16 cellular contexts compared by ENCODE assay signal in the genomic region with DNA sequence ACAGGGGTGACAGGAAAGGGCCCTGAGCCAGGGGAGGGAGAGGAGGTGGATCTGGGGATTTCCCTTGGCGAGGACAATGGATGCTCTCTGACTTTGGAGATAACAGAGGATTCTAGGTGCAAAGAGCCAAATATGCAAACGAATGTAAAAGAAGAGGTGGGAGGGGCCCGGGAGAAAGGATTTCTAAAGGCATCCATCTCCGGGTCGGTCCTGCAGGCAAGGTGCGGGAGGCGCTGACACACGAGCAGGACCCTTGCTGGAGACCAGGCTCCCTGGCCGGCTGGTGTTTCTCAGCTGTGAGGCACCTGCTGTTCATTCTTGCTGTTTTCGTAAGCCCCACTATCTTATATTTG.
DNase-seq lines count a peak whose midpoint lies in the region; ATAC-seq and TF ChIP-seq lines count a peak whose summit lies in the region.
"Had no signal": no experiment of that assay in that cellular context is flagged by ENCODE, and none has a peak within 500 bp of the region (broad histone marks: within the 10 kb centered on the region; RNA-seq: fewer than 3 reads in every experiment).

No MANE protein-coding gene starts in this region.

- TF ChIP-seq POLR2A in breast epithelium (IDR thresholded peaks at IDR 0.05) = no peak

- H3K27ac ChIP-seq in GM23338 (ENCODE audit: low read depth) = no peak overlapping the region
- H3K27ac ChIP-seq in mesendoderm (ENCODE audit: low read depth, low read length) = no peak overlapping the region
- no peak overlapping the region for H3K27ac ChIP-seq in breast epithelium
- H3K27ac ChIP-seq: BLaER1, GM23248 had no signal

- no peak overlapping the region for H2AFZ ChIP-seq in GM23338
- H2AFZ ChIP-seq: GM23248 had no signal

- H3K79me2 ChIP-seq in GM23338 (replicated peaks; ENCODE audit: insufficient read depth) (no peaks in the 10 kb centered on the region), mesendoderm (ENCODE audit: control insufficient read depth, insufficient read depth, low read length) (no peaks in the 10 kb centered on the region)

- H3K9me2 ChIP-seq in GM23338 (ENCODE audit: insufficient read depth) = no peaks in the 10 kb centered on the region

- H3K9me3 ChIP-seq in NT2/D1 (ENCODE audit: insufficient read depth, low read length) = no peaks in the 10 kb centered on the region
- H3K9me3 ChIP-seq in breast epithelium = no peaks in the 10 kb centered on the region
- H3K9me3 ChIP-seq: BLaER1, Caco-2, HAP-1 had no signal

- H3K27ac Mint-ChIP-seq in GM23338 = no peak overlapping the region
- H3K27ac Mint-ChIP-seq: CD8-positive, alpha-beta memory T cell; HFFc6 had no signal

- no peak overlapping the region for H4K5ac ChIP-seq in mesendoderm (ENCODE audit: low read length)

- peaks cover 4% of the 10 kb centered on the region for H3K27me3 Mint-ChIP-seq in GM23338 (ENCODE audit: insufficient read depth, low read depth, poor library complexity)

- H3K27me3 ChIP-seq in GM23338 (ENCODE audit: insufficient read depth) = no peaks in the 10 kb centered on the region
- H3K27me3 ChIP-seq in NT2/D1 (ENCODE audit: insufficient read depth, insufficient read length) = no peaks in the 10 kb centered on the region
- H3K27me3 ChIP-seq in mesendoderm (ENCODE audit: insufficient read depth, low read length, poor library complexity) = no peaks in the 10 kb centered on the region
- no peaks in the 10 kb centered on the region for H3K27me3 ChIP-seq in breast epithelium
- H3K27me3 ChIP-seq: BLaER1 had no signal

- H3K4ac ChIP-seq in mesendoderm (ENCODE audit: low read depth, low read length) = no peak overlapping the region

- no peak overlapping the region for H3K23ac ChIP-seq in mesendoderm (ENCODE audit: low read length)

- H4K8ac ChIP-seq in mesendoderm (ENCODE audit: low read depth, low read length) = no peak overlapping the region

- H3K4me3 Mint-ChIP-seq in GM23338 = no peak overlapping the region
- H3K4me3 Mint-ChIP-seq: CD8-positive, alpha-beta memory T cell; HFFc6 had no signal

- H3K4me2 ChIP-seq in GM23338 (no peak overlapping the region), mesendoderm (ENCODE audit: low read length) (no peak overlapping the region)
- H3K4me2 ChIP-seq: BLaER1 had no signal

- no peak overlapping the region for H2BK5ac ChIP-seq in mesendoderm (ENCODE audit: low read length)

- WGBS in mesendoderm (ENCODE audit: extremely low coverage, insufficient coverage, low lambda C conversion rate) = no CpG with 5 or more reads among the region's 10 CpGs

- H3F3A ChIP-seq in GM23338 (replicated peaks; ENCODE audit: low read depth) = no peaks in the 10 kb centered on the region

- H3K79me1 ChIP-seq in mesendoderm (ENCODE audit: low read length) = no peaks in the 10 kb centered on the region

- ATAC-seq in GM23338 (peak; percentile 40), HG02798 (IDR thresholded peaks at IDR 0.05; ENCODE audit: poor library complexity, unreplicated experiment) (no peak)

- TF ChIP-seq CTCF in GM23338 (conservative IDR thresholded peaks at IDR 0.05; ENCODE audit: low read depth in 2 of 2) (no peak), breast epithelium (IDR thresholded peaks at IDR 0.05) (no peak)

- no peaks in the 10 kb centered on the region for H3K36me3 Mint-ChIP-seq in GM23338 (ENCODE audit: low read depth)
- H3K36me3 Mint-ChIP-seq: CD8-positive, alpha-beta memory T cell had no signal

- no peak overlapping the region for H2BK120ac ChIP-seq in mesendoderm (ENCODE audit: low read depth, low read length)

- H2AK5ac ChIP-seq in mesendoderm (ENCODE audit: low read length) = no peak overlapping the region

- no peaks in the 10 kb centered on the region; the same call in 2 of the 3 replicates for H3K9me3 Mint-ChIP-seq in GM23338
- H3K9me3 Mint-ChIP-seq: CD8-positive, alpha-beta memory T cell; HFFc6 had no signal

- intact Hi-C loops in breast epithelium (cut with DNase I; ENCODE audit: low total_unique reads) = no loop called here

- no peak overlapping the region for H2BK15ac ChIP-seq in mesendoderm (replicated peaks; ENCODE audit: low read depth)

- H3K4me1 ChIP-seq in GM23338 (ENCODE audit: insufficient read depth) = no peaks in the 10 kb centered on the region
- peaks cover 19% of the 10 kb centered on the region for H3K4me1 ChIP-seq in NT2/D1 (ENCODE audit: insufficient read depth, insufficient read length)
- H3K4me1 ChIP-seq in mesendoderm (ENCODE audit: control insufficient read depth, low read depth, low read length) = peaks cover 5% of the 10 kb centered on the region
- no peaks in the 10 kb centered on the region for H3K4me1 ChIP-seq in breast epithelium
- H3K4me1 ChIP-seq: Caco-2, HAP-1 had no signal

- peaks cover 25% of the 10 kb centered on the region for H3K4me1 Mint-ChIP-seq in GM23338
- H3K4me1 Mint-ChIP-seq: CD8-positive, alpha-beta memory T cell had no signal

- no peak overlapping the region for H3K18ac ChIP-seq in mesendoderm (ENCODE audit: low read length)

- no peaks in the 10 kb centered on the region for H4K20me1 ChIP-seq in GM23338 (replicated peaks; ENCODE audit: insufficient read depth)
- H4K20me1 ChIP-seq: BLaER1 had no signal

- no peak overlapping the region for H3K9ac ChIP-seq in NT2/D1 (ENCODE audit: insufficient read length, low read depth)
- no peak overlapping the region for H3K9ac ChIP-seq in mesendoderm (ENCODE audit: low read length)
- H3K9ac ChIP-seq: BLaER1, GM23248 had no signal

- no peaks in the 10 kb centered on the region for H3K36me3 ChIP-seq in GM23338 (ENCODE audit: insufficient read depth)
- no peaks in the 10 kb centered on the region for H3K36me3 ChIP-seq in NT2/D1 (ENCODE audit: insufficient read depth, insufficient read length, low read length)
- no peaks in the 10 kb centered on the region for H3K36me3 ChIP-seq in mesendoderm (ENCODE audit: control insufficient read depth, insufficient read depth, low read length)
- H3K36me3 ChIP-seq in breast epithelium = no peaks in the 10 kb centered on the region
- H3K36me3 ChIP-seq: BLaER1, HAP-1 had no signal

- H3K56ac ChIP-seq in mesendoderm (ENCODE audit: low read length) = no peak overlapping the region

- peak; percentile 44 to 65 for DNase-seq in NCI-H526 (lab: John Stamatoyannopoulos, UW)
- no peak for DNase-seq in NCI-H526 treated with DMSO at 0.1 percent for 48 hours (lab: John Stamatoyannopoulos, UW)
- DNase-seq in GM23338 (ENCODE audit: low spot score) = peak; percentile 46
- DNase-seq in NT2/D1 (ENCODE audit: low read depth, low spot score) = peak; percentile 35
- DNase-seq in mesendoderm = peak; percentile 78
- no peak for DNase-seq in breast epithelium (ENCODE audit: low spot score in 2 of 2)
- DNase-seq: 8988T; AML-193; Caco-2; CD8-positive, alpha-beta memory T cell; GM23248; HFFc6; IMR-90 had no signal

- H3K4me3 ChIP-seq in GM23338 = no peak overlapping the region
- H3K4me3 ChIP-seq in NT2/D1 (ENCODE audit: insufficient read length, low read depth) = no peak overlapping the region
- no peak overlapping the region for H3K4me3 ChIP-seq in mesendoderm (ENCODE audit: low read length)
- H3K4me3 ChIP-seq in breast epithelium = no peak overlapping the region
- H3K4me3 ChIP-seq: BLaER1, GM23248, HAP-1 had no signal

TF ChIP-seq in GM23338, 12 proteins besides CTCF, POLR2A, EP300 and RAD21 (continues in another document):
- TF ChIP-seq POLR2AphosphoS5 (IDR thresholded peaks at IDR 0.05; ENCODE audit: low read depth) = no peak
- TF ChIP-seq ZNF114 (CRISPR knock-in tag; IDR thresholded peaks at IDR 0.05) = no peak
- TF ChIP-seq EZH2 (IDR thresholded peaks at IDR 0.05; ENCODE audit: low read depth, unreplicated experiment) = no peak

Comparison
In these comparisons a context has a peak if more than half of its experiments do, and no peak if none do; other contexts are left out.
1. DNase-seq: peak in NCI-H526 (2 of 2), GM23338 (single experiment), NT2/D1 (single experiment) and mesendoderm (single experiment); none in NCI-H526 treated with DMSO at 0.1 percent for 48 hours (single experiment) and breast epithelium (0 of 2).